ENCODE assay signal across 9 cellular contexts in the genomic region with DNA sequence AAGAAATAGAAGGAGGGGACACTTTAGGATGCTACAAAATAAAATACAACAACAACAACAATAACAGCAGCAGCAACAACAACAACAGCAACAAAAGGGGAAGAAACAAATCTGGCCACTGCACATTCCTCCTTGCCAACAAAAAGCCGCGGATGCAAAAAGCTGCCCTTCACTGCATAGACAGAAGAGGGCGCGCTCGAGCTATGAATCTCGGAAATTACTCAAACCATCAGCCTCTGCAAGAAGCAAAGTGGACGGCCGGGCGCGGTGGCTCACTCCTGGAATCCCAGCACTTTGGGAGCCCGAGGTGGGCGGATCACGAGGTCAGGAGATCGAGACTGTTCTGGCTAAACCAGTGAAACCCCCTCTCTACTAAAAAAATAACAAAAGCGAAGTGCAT. TPM values are rescaled to one million over a fixed set of nuclear protein-coding genes. Genes with fewer than 3 reads are reported as not detected.
DNase-seq lines count a peak whose midpoint lies in the region; ATAC-seq and TF ChIP-seq lines count a peak whose summit lies in the region.
"Not testable (repeated sequence)": the region's sequence is repeated elsewhere in the genome, so short reads cannot be mapped to it uniquely, and the experiment has no call there.
"Had no signal": no experiment of that assay in that cellular context is flagged by ENCODE, and none has a peak within 500 bp of the region (broad histone marks: within the 10 kb centered on the region; RNA-seq: fewer than 3 reads in every experiment).

No MANE protein-coding gene starts in this region.

- not testable (repeated sequence) for H3K27ac Mint-ChIP-seq in Calu3 (ENCODE audit: unreplicated experiment); activated T-helper 1 cell treated with anti-CD3 and anti-CD28 coated beads, Interleukin-12 subunit alpha, Interleukin-12 subunit beta, Interleukin-2, Interleukin-4 antibody, amounts not matched to agents 30 ng/mL and 10 ng/mL and 1 ng/mL, durations not matched to agents 14 hours and 24 hours and 36 hours; chondrocyte (ENCODE audit: unreplicated experiment); naive B cell

- not testable (repeated sequence) for H3K36me3 Mint-ChIP-seq in Calu3 (ENCODE audit: insufficient read depth, unreplicated experiment); activated T-helper 1 cell treated with anti-CD3 and anti-CD28 coated beads, Interleukin-12 subunit alpha, Interleukin-12 subunit beta, Interleukin-2, Interleukin-4 antibody, amounts not matched to agents 30 ng/mL and 10 ng/mL and 1 ng/mL, durations not matched to agents 14 hours and 24 hours and 36 hours (ENCODE audit: low read depth); chondrocyte (ENCODE audit: low read depth); naive B cell

- CTCF ChIA-PET in Calu3 (lab: Charles Lee), result not testable (repeated sequence)

- H3K4me3 Mint-ChIP-seq in Calu3 (ENCODE audit: low read depth, unreplicated experiment); activated T-helper 1 cell treated with anti-CD3 and anti-CD28 coated beads, Interleukin-12 subunit alpha, Interleukin-12 subunit beta, Interleukin-2, Interleukin-4 antibody, amounts not matched to agents 30 ng/mL and 10 ng/mL and 1 ng/mL, durations not matched to agents 14 hours and 24 hours and 36 hours; chondrocyte (ENCODE audit: unreplicated experiment); naive B cell: not testable (repeated sequence)

- not testable (repeated sequence) for H3K27ac ChIP-seq in left ventricle myocardium inferior (replicated peaks); prostate gland; transverse colon

- not testable (repeated sequence) for H3K27me3 ChIP-seq in left ventricle myocardium inferior (ENCODE audit: low read depth); prostate gland (replicated peaks; ENCODE audit: insufficient read depth); transverse colon

- intact Hi-C loops in Calu3 (cut with micrococcal nuclease; ENCODE audit: unreplicated experiment); activated T-helper 1 cell treated with anti-CD3 and anti-CD28 coated beads, Interleukin-12 subunit alpha, Interleukin-12 subunit beta, Interleukin-2, Interleukin-4 antibody, amounts not matched to agents 30 ng/mL and 10 ng/mL and 1 ng/mL, durations not matched to agents 14 hours and 24 hours and 36 hours (cut with micrococcal nuclease); left ventricle myocardium inferior (cut with micrococcal nuclease); prostate gland (cut with DNase I); transverse colon (cut with DNase I; ENCODE audit: low total_unique reads): not testable (repeated sequence)

- H3K4me1 ChIP-seq in left ventricle myocardium inferior; prostate gland (replicated peaks); transverse colon: not testable (repeated sequence)

- not testable (repeated sequence) for H3K4me3 ChIP-seq in LNCaP clone FGC (ENCODE audit: low read depth, low read length); left ventricle myocardium inferior; prostate gland; transverse colon

- WGBS in prostate gland, result 1% methylated on average over 13 of the region's 15 CpGs
- 3 to 5% methylated on average over 12 to 13 of the region's 15 CpGs for WGBS in transverse colon (ENCODE audit: low coverage in 1 of 2), 2 donors

- TF ChIP-seq CTCF in Calu3 (IDR thresholded peaks at IDR 0.05; ENCODE audit: unreplicated experiment), result peak; percentile 90
- TF ChIP-seq CTCF in LNCaP clone FGC (IDR thresholded peaks at IDR 0.05; ENCODE audit: control insufficient read depth, extremely low read depth, insufficient read depth), result peak; percentile 48
- TF ChIP-seq CTCF in chondrocyte (IDR thresholded peaks at IDR 0.05), result peak; percentile 65
- peak; percentile 56 for TF ChIP-seq CTCF in left ventricle myocardium inferior (IDR thresholded peaks at IDR 0.05; ENCODE audit: borderline replicate concordance)
- peak; percentile 25 to 89 (median 48) for TF ChIP-seq CTCF in prostate gland (IDR thresholded peaks at IDR 0.05)
- peak in 4 of 5 experiments; percentile 27 to 67 (median 63) for TF ChIP-seq CTCF in transverse colon (IDR thresholded peaks at IDR 0.05)

- H3K27me3 Mint-ChIP-seq in Calu3 (ENCODE audit: unreplicated experiment); activated T-helper 1 cell treated with anti-CD3 and anti-CD28 coated beads, Interleukin-12 subunit alpha, Interleukin-12 subunit beta, Interleukin-2, Interleukin-4 antibody, amounts not matched to agents 30 ng/mL and 10 ng/mL and 1 ng/mL, durations not matched to agents 14 hours and 24 hours and 36 hours (ENCODE audit: insufficient read depth); chondrocyte (ENCODE audit: low read depth); naive B cell: not testable (repeated sequence)

- not testable (repeated sequence) for TF ChIP-seq EP300 in transverse colon (IDR thresholded peaks at IDR 0.05; ENCODE audit: low read depth)

- not testable (repeated sequence) for H3K36me3 ChIP-seq in left ventricle myocardium inferior, prostate gland, transverse colon

- ATAC-seq in naive B cell (ENCODE audit: low read depth in 2 of 2), result not testable (repeated sequence)

- in situ Hi-C loops in transverse colon (cut with MboI; ENCODE audit: low pct_ligation_motif_present in 1 of 4, low pct_unique_long_range_greater_than_20kb in 1 of 4, low sequenced_read_pairs in 3 of 4), result not testable (repeated sequence)

- not testable (repeated sequence) for H3K9me3 Mint-ChIP-seq in Calu3 (ENCODE audit: low read depth, unreplicated experiment); activated T-helper 1 cell treated with anti-CD3 and anti-CD28 coated beads, Interleukin-12 subunit alpha, Interleukin-12 subunit beta, Interleukin-2, Interleukin-4 antibody, amounts not matched to agents 30 ng/mL and 10 ng/mL and 1 ng/mL, durations not matched to agents 14 hours and 24 hours and 36 hours; chondrocyte (ENCODE audit: low read depth); naive B cell

- DNase-seq in Calu3, result peak; percentile 100
- DNase-seq in LNCaP clone FGC (ENCODE audit: low read depth); left ventricle myocardium inferior; prostate gland (ENCODE audit: low spot score); transverse colon: not testable (repeated sequence)
- peak; percentile 94 for DNase-seq in activated T-helper 1 cell treated with anti-CD3 and anti-CD28 coated beads, Interleukin-12 subunit alpha, Interleukin-12 subunit beta, Interleukin-2, Interleukin-4 antibody, amounts not matched to agents 30 ng/mL and 10 ng/mL and 1 ng/mL, durations not matched to agents 14 hours and 24 hours and 36 hours (ENCODE audit: low spot score)
- peak; percentile 98 for DNase-seq in chondrocyte (ENCODE audit: low spot score)
- peak; percentile 79 for DNase-seq in naive B cell

- BruUV-seq in Calu3 (replicated peaks; lab: Mats Ljungman, UMichigan), result not testable (repeated sequence)

- not testable (repeated sequence) for H3K4me1 Mint-ChIP-seq in Calu3 (ENCODE audit: low read depth, unreplicated experiment); activated T-helper 1 cell treated with anti-CD3 and anti-CD28 coated beads, Interleukin-12 subunit alpha, Interleukin-12 subunit beta, Interleukin-2, Interleukin-4 antibody, amounts not matched to agents 30 ng/mL and 10 ng/mL and 1 ng/mL, durations not matched to agents 14 hours and 24 hours and 36 hours (ENCODE audit: low read depth); chondrocyte (ENCODE audit: low read depth); naive B cell

- H3K9me3 ChIP-seq in left ventricle myocardium inferior (replicated peaks); prostate gland; transverse colon: not testable (repeated sequence)

- not testable (repeated sequence) for TF ChIP-seq POLR2A in prostate gland (IDR thresholded peaks at IDR 0.05); transverse colon (IDR thresholded peaks at IDR 0.05)

RNA-seq across cellular contexts. Expression of a gene that starts 34.0 kb away (rescaled TPM):
- total RNA-seq in Calu3 (2022) (not detected in 2 replicates), chondrocyte (not detected in 3 replicates), left ventricle myocardium inferior (not detected), prostate gland (not detected), transverse colon (under 1 TPM in 2 of 4 donors, not detected in 2; 0.32 to 0.96 TPM)
- not detected in 2 replicates for total RNA-seq in activated T-helper 1 cell treated with anti-CD3 and anti-CD28 coated beads, Interleukin-12 subunit alpha, Interleukin-12 subunit beta, Interleukin-2, Interleukin-4 antibody, amounts not matched to agents 30 ng/mL and 10 ng/mL and 1 ng/mL, durations not matched to agents 14 hours and 24 hours and 36 hours
- polyA plus RNA-seq in naive B cell (ENCODE audit: low read depth in 6 of 6), result not detected
- total RNA-seq: Right ventricle myocardium superior had no signal
